Comparison of ENCODE assay signal across 9 cellular contexts in genomic region chr2:102226612-102227351, GRCh38. TPM values are rescaled to one million over a fixed set of nuclear protein-coding genes. Genes with fewer than 3 reads are reported as not detected.
DNase-seq lines count a peak whose midpoint lies in the region; ATAC-seq and TF ChIP-seq lines count a peak whose summit lies in the region.
"Had no signal": no experiment of that assay in that cellular context is flagged by ENCODE, and none has a peak within 500 bp of the region (broad histone marks: within the 10 kb centered on the region; RNA-seq: fewer than 3 reads in every experiment).

No MANE protein-coding gene starts in this region.

- TF ChIP-seq CTCF in brain microvascular endothelial cell (IDR thresholded peaks at IDR 0.05; ENCODE audit: low read depth, low read length, missing control alignments) (no peak), lung (IDR thresholded peaks at IDR 0.05; ENCODE audit: control extremely low read depth, extremely low read depth) (no peak), transverse colon (IDR thresholded peaks at IDR 0.05) (no peak)

- H3K4me1 ChIP-seq in lung (ENCODE audit: control insufficient read depth in 2 of 2, insufficient read depth in 2 of 2, low read length in 2 of 2): peaks cover 11 to 14% of the 10 kb centered on the region in 2 donors
- H3K4me1 ChIP-seq in transverse colon: peaks cover 14 to 38% (median 25%) of the 10 kb centered on the region in 4 donors

- in situ Hi-C loops in brain microvascular endothelial cell (cut with HindIII; ENCODE audit: low pct_ligation_motif_present, low sequenced_read_pairs): no loop called here
- in situ Hi-C loops in transverse colon (cut with MboI; ENCODE audit: low pct_ligation_motif_present in 1 of 4, low pct_unique_long_range_greater_than_20kb in 1 of 4, low sequenced_read_pairs in 3 of 4): no loop called here

- no peaks in the 10 kb centered on the region for H3K36me3 Mint-ChIP-seq in activated naive CD4-positive, alpha-beta T cell treated with anti-CD3 and anti-CD28 coated beads for 36 hours (ENCODE audit: low read depth)

- H3K9me3 Mint-ChIP-seq in activated naive CD4-positive, alpha-beta T cell treated with anti-CD3 and anti-CD28 coated beads for 36 hours: no peaks in the 10 kb centered on the region

- no peaks in the 10 kb centered on the region for H3K27me3 Mint-ChIP-seq in activated naive CD4-positive, alpha-beta T cell treated with anti-CD3 and anti-CD28 coated beads for 36 hours (ENCODE audit: low read depth)

- H3K4me3 ChIP-seq in brain microvascular endothelial cell (ENCODE audit: low read depth, low read length) (no peak overlapping the region), lung (no peak overlapping the region), transverse colon (no peak overlapping the region)

- TF ChIP-seq POLR2A in transverse colon (IDR thresholded peaks at IDR 0.05): no peak

- no peaks in the 10 kb centered on the region for H3K36me3 ChIP-seq in brain microvascular endothelial cell (replicated peaks)
- no peaks in the 10 kb centered on the region for H3K36me3 ChIP-seq in lung (ENCODE audit: control insufficient read depth in 2 of 2, insufficient read depth in 2 of 2, low read length in 2 of 2)
- no peaks in the 10 kb centered on the region for H3K36me3 ChIP-seq in transverse colon

- DNase-seq in activated naive CD4-positive, alpha-beta T cell treated with anti-CD3 and anti-CD28 coated beads for 36 hours: no peak
- DNase-seq in activated naive CD4-positive, alpha-beta T cell treated with anti-CD3 and anti-CD28 coated beads, Interleukin-2, amount 50 U/mL, for 16 hours: no peak
- DNase-seq in brain microvascular endothelial cell (no peak), lung (ENCODE audit: low spot score) (no peak), transverse colon (no peak), NCI-H1048 (lab: John Stamatoyannopoulos, UW) (no peak)
- DNase-seq in stimulated activated CD4-positive, alpha-beta T cell treated with anti-CD3 and anti-CD28 coated beads, Interleukin-4, amount 100 ng/mL, for 24 hours: no peak
- DNase-seq: COR-L47 had no signal

- intact Hi-C loops in activated naive CD4-positive, alpha-beta T cell treated with anti-CD3 and anti-CD28 coated beads for 36 hours (cut with micrococcal nuclease): no loop called here
- intact Hi-C loops in transverse colon (cut with DNase I; ENCODE audit: low total_unique reads): no loop called here

- no peaks in the 10 kb centered on the region for H3K27me3 ChIP-seq in brain microvascular endothelial cell (replicated peaks)
- H3K27me3 ChIP-seq in lung (ENCODE audit: control insufficient read depth, insufficient read depth): no peaks in the 10 kb centered on the region
- no peaks in the 10 kb centered on the region for H3K27me3 ChIP-seq in transverse colon

- no peak overlapping the region for H3K4me3 Mint-ChIP-seq in activated naive CD4-positive, alpha-beta T cell treated with anti-CD3 and anti-CD28 coated beads for 36 hours

- H3K9me3 ChIP-seq in lung (ENCODE audit: control insufficient read depth in 2 of 2, insufficient read depth in 1 of 2, low read length in 1 of 2) (no peaks in the 10 kb centered on the region), transverse colon (no peaks in the 10 kb centered on the region)

- CTCF ChIA-PET in activated naive CD4-positive, alpha-beta T cell treated with anti-CD3 and anti-CD28 coated beads for 36 hours (lab: Charles Lee): interaction anchor here (1.2 to 1.8 kb wide), 2 partner anchors 60 to 206 kb away, joined by 3 read pairs; no protein-coding TSS in a partner anchor

- H3K27ac Mint-ChIP-seq in activated naive CD4-positive, alpha-beta T cell treated with anti-CD3 and anti-CD28 coated beads for 36 hours: peak overlapping the region; percentile 94

- TF ChIP-seq EP300 in transverse colon (IDR thresholded peaks at IDR 0.05; ENCODE audit: low read depth): no peak

- H3K4me1 Mint-ChIP-seq in activated naive CD4-positive, alpha-beta T cell treated with anti-CD3 and anti-CD28 coated beads for 36 hours (ENCODE audit: low read depth): peaks cover 40% of the 10 kb centered on the region

- 55 to 74% methylated on average over 6 of the region's 6 CpGs for WGBS in lung, 2 donors
- 46 to 60% methylated on average over 4 to 6 of the region's 6 CpGs for WGBS in transverse colon (ENCODE audit: low coverage in 1 of 2), 2 donors

- peak overlapping the region; percentile 98 for H3K27ac ChIP-seq in brain microvascular endothelial cell
- H3K27ac ChIP-seq in lung (ENCODE audit: low read depth in 1 of 2, low read length in 1 of 2): peak overlapping the region; percentile 92 to 98
- H3K27ac ChIP-seq in transverse colon: peak overlapping the region; percentile 88 to 96 (median 92)

- ATAC-seq in lung (ENCODE audit: insufficient read depth, low FRiP score) (no peak), GM21367 (IDR thresholded peaks at IDR 0.05; ENCODE audit: unreplicated experiment) (no peak)

RNA-seq across cellular contexts. Expression of gene IL1RL2, which starts 40.0 kb away (rescaled TPM):
- total RNA-seq in activated naive CD4-positive, alpha-beta T cell treated with anti-CD3 and anti-CD28 coated beads for 36 hours: under 1 TPM; 0.30 to 0.91 TPM
- total RNA-seq in lung: 1 to 10 TPM in 1 of 2 donors, under 1 TPM in 1; 0.63 to 1.3 TPM
- 1 to 10 TPM in 1 of 2 donors, under 1 TPM in 1; 0.35 to 1.0 TPM for polyA plus RNA-seq in lung
- total RNA-seq in transverse colon: 1 to 10 TPM in 2 of 4 donors, not detected in 2; 1.5 to 1.9 TPM
